Comparison of ENCODE assay signal across 2 cellular contexts in genomic region chr3:177899275-177900067, GRCh38.
TF ChIP-seq lines count a peak whose summit lies in the region.

No MANE protein-coding gene starts in this region.

TF ChIP-seq in IMR-90, 13 proteins besides CTCF, POLR2A, EP300 and RAD21:
- no peak for TF ChIP-seq USF2 (IDR thresholded peaks at IDR 0.05; ENCODE audit: low read depth, low read length)
- TF ChIP-seq MAFK (IDR thresholded peaks at IDR 0.05; ENCODE audit: low read depth, low read length) = no peak
- no peak for TF ChIP-seq FOS (IDR thresholded peaks at IDR 0.05; ENCODE audit: low read depth, low read length)
- no peak for TF ChIP-seq MAZ (IDR thresholded peaks at IDR 0.05; ENCODE audit: borderline replicate concordance, low read depth, low read length)
- no peak for TF ChIP-seq CEBPB (IDR thresholded peaks at IDR 0.05; ENCODE audit: low read depth, low read length)
- TF ChIP-seq ELK1 (IDR thresholded peaks at IDR 0.05; ENCODE audit: borderline replicate concordance, low read depth, low read length) = no peak
- TF ChIP-seq SMC3 (IDR thresholded peaks at IDR 0.05; ENCODE audit: low read depth, low read length) = no peak
- no peak for TF ChIP-seq RFX5 (IDR thresholded peaks at IDR 0.05; ENCODE audit: low read depth, low read length)
- TF ChIP-seq BHLHE40 (IDR thresholded peaks at IDR 0.05; ENCODE audit: low read depth, low read length) = no peak
- no peak for TF ChIP-seq RCOR1 (IDR thresholded peaks at IDR 0.05; ENCODE audit: insufficient replicate concordance, low read length)
- TF ChIP-seq MXI1 (IDR thresholded peaks at IDR 0.05; ENCODE audit: borderline replicate concordance, low read depth, low read length) = no peak
- TF ChIP-seq CHD1 (IDR thresholded peaks at IDR 0.05; ENCODE audit: low read depth, low read length) = no peak
- no peak for TF ChIP-seq NFE2L2 (IDR thresholded peaks at IDR 0.05; ENCODE audit: low read depth, low read length)
TF ChIP-seq in IMR-90: peak in this region for 0.

TF ChIP-seq in H1, 55 proteins besides CTCF, POLR2A, EP300 and RAD21:
- TF ChIP-seq SIX5 (IDR thresholded peaks at IDR 0.05; ENCODE audit: low read depth, low read length) = no peak
- no peak for TF ChIP-seq JUN (IDR thresholded peaks at IDR 0.05; ENCODE audit: low read depth, low read length)
- TF ChIP-seq GTF2F1 (IDR thresholded peaks at IDR 0.05; ENCODE audit: borderline replicate concordance, low read depth, low read length) = no peak
- no peak for TF ChIP-seq CEBPB (IDR thresholded peaks at IDR 0.05; ENCODE audit: low read depth, low read length)
- no peak for TF ChIP-seq EGR1 (IDR thresholded peaks at IDR 0.05; ENCODE audit: borderline replicate concordance, low read depth, low read length)
- no peak for TF ChIP-seq SRF (IDR thresholded peaks at IDR 0.05; ENCODE audit: low read depth, low read length)
- no peak for TF ChIP-seq SIN3A (conservative IDR thresholded peaks at IDR 0.05 in 1 of 2, IDR thresholded peaks at IDR 0.05 in 1 of 2; ENCODE audit: low read depth in 1 of 2, low read length in 2 of 2)
- no peak for TF ChIP-seq ZNF274 (IDR thresholded peaks at IDR 0.05; ENCODE audit: borderline replicate concordance, extremely low read depth, low read length)
- no peak for TF ChIP-seq NRF1 (IDR thresholded peaks at IDR 0.05; ENCODE audit: low read depth, low read length)
- TF ChIP-seq BCL11A (IDR thresholded peaks at IDR 0.05; ENCODE audit: low read depth in 2 of 2, low read length in 2 of 2) = no peak
- TF ChIP-seq SP4 (IDR thresholded peaks at IDR 0.05; ENCODE audit: low read length) = no peak
- no peak for TF ChIP-seq CHD7 (IDR thresholded peaks at IDR 0.05; ENCODE audit: insufficient replicate concordance, low read length)
- no peak for TF ChIP-seq CHD1 (IDR thresholded peaks at IDR 0.05; ENCODE audit: low read depth, low read length)
- TF ChIP-seq SUZ12 (IDR thresholded peaks at IDR 0.05; ENCODE audit: low read length) = no peak
TF ChIP-seq in H1: peak in this region for 0.
